2 cellular contexts compared by ENCODE assay signal in the genomic region with DNA sequence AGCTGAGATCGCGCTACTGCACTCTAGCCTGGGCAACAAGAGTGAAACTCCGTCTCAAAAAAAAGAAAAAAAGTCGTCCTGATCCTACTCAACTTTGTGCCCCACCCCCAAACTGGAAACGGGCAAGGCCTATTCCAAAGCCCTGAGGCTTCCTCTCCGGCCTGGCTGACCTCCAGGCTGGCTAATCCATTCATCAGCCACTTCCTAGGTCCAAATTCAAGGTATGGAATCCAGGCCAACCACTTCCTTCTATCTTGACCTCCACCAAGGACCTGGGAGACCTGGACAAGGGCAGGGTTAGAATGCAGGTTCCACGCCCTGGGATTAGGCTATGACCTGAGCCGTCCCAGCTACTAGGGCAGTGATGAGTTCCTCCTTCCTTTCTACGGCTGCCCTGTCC.
TF ChIP-seq lines count a peak whose summit lies in the region.

No MANE protein-coding gene starts in this region.

TF ChIP-seq in HepG2, 621 proteins besides CTCF, POLR2A, EP300 and RAD21:
- no peak for TF ChIP-seq KLF6 (CRISPR knock-in tag; IDR thresholded peaks at IDR 0.05)
- no peak for TF ChIP-seq SOX5 (CRISPR knock-in tag; IDR thresholded peaks at IDR 0.05; ENCODE audit: borderline replicate concordance)
- no peak for TF ChIP-seq ZFP41 (CRISPR knock-in tag; IDR thresholded peaks at IDR 0.05; ENCODE audit: borderline replicate concordance)

TF ChIP-seq in H1, 55 proteins besides CTCF, POLR2A, EP300 and RAD21:
- no peak for TF ChIP-seq CHD1 (IDR thresholded peaks at IDR 0.05; ENCODE audit: low read depth, low read length)
- TF ChIP-seq TEAD4 (IDR thresholded peaks at IDR 0.05; ENCODE audit: low read depth, low read length): no peak
- no peak for TF ChIP-seq RFX5 (IDR thresholded peaks at IDR 0.05; ENCODE audit: borderline replicate concordance, low read depth, low read length)
TF ChIP-seq in H1: peak in this region for 0.
